26 cellular contexts compared by ENCODE assay signal in the genomic region with DNA sequence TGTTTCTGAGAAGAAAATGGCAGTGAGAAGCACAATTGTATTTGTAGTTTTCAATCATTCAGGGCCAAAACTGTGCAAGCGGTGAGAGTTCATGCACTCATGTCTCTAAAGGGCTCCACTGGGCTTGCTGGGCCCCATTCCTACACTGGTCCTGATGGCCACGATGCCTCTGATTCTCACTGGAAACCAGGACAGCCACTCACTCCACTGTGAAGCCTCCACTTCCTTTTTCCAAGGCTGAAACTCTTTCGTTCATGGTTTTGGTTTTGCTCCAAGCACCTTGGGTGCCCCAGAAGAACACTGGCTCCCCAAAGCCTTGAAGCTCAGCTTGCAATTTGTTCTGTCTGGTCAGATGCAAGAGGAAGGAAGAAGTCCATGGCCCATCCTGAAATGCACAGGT.
DNase-seq lines count a peak whose midpoint lies in the region; ATAC-seq, FAIRE-seq and TF ChIP-seq lines count a peak whose summit lies in the region.
"Had no signal": no experiment of that assay in that cellular context is flagged by ENCODE, and none has a peak within 500 bp of the region (broad histone marks: within the 10 kb centered on the region; RNA-seq: fewer than 3 reads in every experiment).

No MANE protein-coding gene starts in this region.

- H3F3A ChIP-seq in GM23338 (replicated peaks; ENCODE audit: low read depth), result no peaks in the 10 kb centered on the region

- no peak overlapping the region for H3K4me3 ChIP-seq in GM23338
- no peak overlapping the region for H3K4me3 ChIP-seq in K562
- H3K4me3 ChIP-seq: BLaER1, GM12878 had no signal

- TF ChIP-seq RAD21 in K562 (CRISPR knock-in tag; conservative IDR thresholded peaks at IDR 0.05 in 1 of 2, IDR thresholded peaks at IDR 0.05 in 1 of 2), result no peak

- no peak for FAIRE-seq in K562 (lab: Jason Lieb, UNC)
- FAIRE-seq: A204.1, GM12878, GM12892, GM18507 had no signal

- no peaks in the 10 kb centered on the region for H3K9me3 ChIP-seq in K562 (replicated peaks; ENCODE audit: control insufficient read depth, insufficient read depth, low read depth, low read length)
- H3K9me3 ChIP-seq: BE2C, BLaER1 had no signal

- H3K27me3 Mint-ChIP-seq in GM23338 (ENCODE audit: insufficient read depth, low read depth, poor library complexity), result peaks cover 14% of the 10 kb centered on the region
- H3K27me3 Mint-ChIP-seq in progenitor cell of endocrine pancreas, result peaks cover 25% of the 10 kb centered on the region
- H3K27me3 Mint-ChIP-seq: CD4-positive, CD25-positive, alpha-beta regulatory T cell had no signal

- H3K27ac Mint-ChIP-seq in GM23338 (no peak overlapping the region), progenitor cell of endocrine pancreas (no peak overlapping the region)
- H3K27ac Mint-ChIP-seq: CD14-positive monocyte; CD4-positive, alpha-beta memory T cell; CD4-positive, CD25-positive, alpha-beta regulatory T cell had no signal

- no peaks in the 10 kb centered on the region for H3K79me2 ChIP-seq in GM23338 (replicated peaks; ENCODE audit: insufficient read depth)
- no peaks in the 10 kb centered on the region for H3K79me2 ChIP-seq in K562 (ENCODE audit: control insufficient read depth, insufficient read depth, low read length)

- CTCF ChIA-PET in K562 (lab: Yijun Ruan, JAX; ENCODE audit: low intra/inter-chr PET ratio), result no interaction called here

- intact Hi-C loops in K562 (cut with micrococcal nuclease) (loop anchor here (10.0 kb wide), 1 partner anchor 1859 kb away; no protein-coding TSS in a partner anchor), sciatic nerve (cut with DNase I) (no loop called here)

- ATAC-seq in GM23338 (no peak), K562 (no peak), sciatic nerve (no peak), GM21526 (IDR thresholded peaks at IDR 0.05; ENCODE audit: low FRiP score, unreplicated experiment) (no peak)
- ATAC-seq: GM12878 had no signal

- no peaks in the 10 kb centered on the region for H3K36me3 ChIP-seq in GM23338 (ENCODE audit: insufficient read depth)
- no peaks in the 10 kb centered on the region for H3K36me3 ChIP-seq in K562 (ENCODE audit: control insufficient read depth, insufficient read depth, low read length)
- H3K36me3 ChIP-seq: BE2C, BLaER1 had no signal

- peaks cover 6% of the 10 kb centered on the region; the same call in 1 of the 3 replicates for H3K36me3 Mint-ChIP-seq in GM23338 (ENCODE audit: low read depth)
- H3K36me3 Mint-ChIP-seq in progenitor cell of endocrine pancreas (ENCODE audit: insufficient read depth), result no peaks in the 10 kb centered on the region
- H3K36me3 Mint-ChIP-seq: CD14-positive monocyte; CD4-positive, alpha-beta memory T cell; CD4-positive, CD25-positive, alpha-beta regulatory T cell; CD8-positive, alpha-beta memory T cell had no signal

- 0% methylated on average over 2 of the region's 3 CpGs for WGBS in K562 (ENCODE audit: insufficient coverage, low coverage, missing lambda C conversion rate)

- in situ Hi-C loops in K562 (cut with MboI), result no loop called here

- no peak overlapping the region for H3K4me2 ChIP-seq in GM23338
- no peak overlapping the region for H3K4me2 ChIP-seq in K562 (ENCODE audit: insufficient read depth, low read length)
- H3K4me2 ChIP-seq: BLaER1 had no signal

- H3K27me3 ChIP-seq in GM23338 (ENCODE audit: insufficient read depth), result no peaks in the 10 kb centered on the region
- H3K27me3 ChIP-seq in K562 (ENCODE audit: control insufficient read depth in 2 of 2, insufficient read depth in 2 of 2, low read length in 2 of 2), result no peaks in the 10 kb centered on the region
- H3K27me3 ChIP-seq: BE2C, BLaER1 had no signal

- no peak overlapping the region for H3K27ac ChIP-seq in GM23338 (ENCODE audit: low read depth)
- H3K27ac ChIP-seq in K562 (ENCODE audit: extremely low read depth, low read depth, low read length), result no peak overlapping the region
- H3K27ac ChIP-seq: BLaER1 had no signal

- H3K4me1 Mint-ChIP-seq in GM23338, result peaks cover 3% of the 10 kb centered on the region; the same call in 2 of the 3 replicates
- H3K4me1 Mint-ChIP-seq in progenitor cell of endocrine pancreas (ENCODE audit: low read depth), result no peaks in the 10 kb centered on the region
- H3K4me1 Mint-ChIP-seq: CD14-positive monocyte; CD4-positive, alpha-beta memory T cell; CD4-positive, CD25-positive, alpha-beta regulatory T cell; CD8-positive, alpha-beta memory T cell had no signal

- H4K20me1 ChIP-seq in GM23338 (replicated peaks; ENCODE audit: insufficient read depth) (no peaks in the 10 kb centered on the region), K562 (replicated peaks; ENCODE audit: control insufficient read depth, insufficient read depth, low read length) (no peaks in the 10 kb centered on the region)
- H4K20me1 ChIP-seq: BLaER1 had no signal

- no peak overlapping the region for H3K9ac ChIP-seq in K562 (ENCODE audit: insufficient read depth in 1 of 2, low read depth in 2 of 2, low read length in 2 of 2)
- H3K9ac ChIP-seq: BLaER1 had no signal

- peaks cover 3% of the 10 kb centered on the region; the same call in 1 of the 2 replicates for H3K9me2 ChIP-seq in GM23338 (ENCODE audit: insufficient read depth)

- TF ChIP-seq POLR2A in K562 (conservative IDR thresholded peaks at IDR 0.05), result no peak

- H2AFZ ChIP-seq in GM23338, result peak overlapping the region; percentile 7; the same call in 1 of the 2 replicates
- H2AFZ ChIP-seq in K562 (ENCODE audit: low read depth, low read length), result peak overlapping the region; percentile 51; the same call in 1 of the 2 replicates

- POLR2A ChIA-PET in K562 (lab: Yijun Ruan, JAX), result no interaction called here

- BruUV-seq in K562 (replicated peaks; lab: Mats Ljungman, UMichigan), result no TSS peak

- DNase-seq in GM23338 (ENCODE audit: low spot score), result no peak
- DNase-seq in K562 (ENCODE audit: extremely low read depth in 1 of 4, low spot score in 3 of 4), result no peak
- DNase-seq in sciatic nerve (ENCODE audit: low spot score), result peak; percentile 21
- no peak for DNase-seq in progenitor cell of endocrine pancreas (ENCODE audit: low spot score, unreplicated experiment)
- DNase-seq: 8988T; ACHN; BE2C; C1 segment of cervical spinal cord; CD4-positive, alpha-beta memory T cell; CD4-positive, CD25-positive, alpha-beta regulatory T cell; CD8-positive, alpha-beta memory T cell; COR-L47; DMS 273 treated with DMSO at 0.1 percent for 48 hours; DMS153; DMS53; DMS79; DND-41; EL; GDM1 had no signal

- TF ChIP-seq CTCF in GM23338 (conservative IDR thresholded peaks at IDR 0.05; ENCODE audit: low read depth in 2 of 2), result no peak
- TF ChIP-seq CTCF in K562 (IDR thresholded peaks at IDR 0.05 in 2 of 3, conservative IDR thresholded peaks at IDR 0.05 in 1 of 3; ENCODE audit: insufficient read depth in 2 of 3, low read depth in 1 of 3, low read length in 3 of 3), result no peak
- TF ChIP-seq CTCF in progenitor cell of endocrine pancreas (IDR thresholded peaks at IDR 0.05; ENCODE audit: unreplicated experiment), result no peak

- H3K4me1 ChIP-seq in GM23338 (ENCODE audit: insufficient read depth) (no peaks in the 10 kb centered on the region), K562 (replicated peaks in 1 of 2; ENCODE audit: control insufficient read depth in 2 of 2, insufficient read depth in 2 of 2, low read length in 2 of 2) (no peaks in the 10 kb centered on the region; a peak in 1 of 5 replicates)
- H3K4me1 ChIP-seq: BE2C, BLaER1 had no signal

- H3K4me3 Mint-ChIP-seq in GM23338 (no peak overlapping the region), progenitor cell of endocrine pancreas (ENCODE audit: low read depth) (no peak overlapping the region)
- H3K4me3 Mint-ChIP-seq: CD14-positive monocyte; CD4-positive, alpha-beta memory T cell; CD4-positive, CD25-positive, alpha-beta regulatory T cell; CD8-positive, alpha-beta memory T cell had no signal

- no peaks in the 10 kb centered on the region for H3K9me1 ChIP-seq in K562 (ENCODE audit: control insufficient read depth, insufficient read depth, low read length)

- TF ChIP-seq EP300 in K562 (IDR thresholded peaks at IDR 0.05; ENCODE audit: low read length), result no peak

- H3K9me3 Mint-ChIP-seq in GM23338, result peaks cover 7% of the 10 kb centered on the region; the same call in 1 of the 3 replicates
- H3K9me3 Mint-ChIP-seq in progenitor cell of endocrine pancreas (ENCODE audit: low read depth), result no peaks in the 10 kb centered on the region

TF ChIP-seq in K562, 482 proteins besides CTCF, POLR2A, EP300 and RAD21:
- TF ChIP-seq, protein P1, sequence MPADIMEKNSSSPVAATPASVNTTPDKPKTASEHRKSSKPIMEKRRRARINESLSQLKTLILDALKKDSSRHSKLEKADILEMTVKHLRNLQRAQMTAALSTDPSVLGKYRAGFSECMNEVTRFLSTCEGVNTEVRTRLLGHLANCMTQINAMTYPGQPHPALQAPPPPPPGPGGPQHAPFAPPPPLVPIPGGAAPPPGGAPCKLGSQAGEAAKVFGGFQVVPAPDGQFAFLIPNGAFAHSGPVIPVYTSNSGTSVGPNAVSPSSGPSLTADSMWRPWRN (IDR thresholded peaks at IDR 0.05; ENCODE audit: low read depth), result no peak
- TF ChIP-seq, protein P2, sequence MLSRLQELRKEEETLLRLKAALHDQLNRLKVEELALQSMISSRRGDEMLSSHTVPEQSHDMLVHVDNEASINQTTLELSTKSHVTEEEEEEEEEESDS (CRISPR knock-in tag; IDR thresholded peaks at IDR 0.05), result no peak
- TF ChIP-seq ZNF584 (CRISPR knock-in tag; IDR thresholded peaks at IDR 0.05; ENCODE audit: low read depth) (no peak), SPI1 (IDR thresholded peaks at IDR 0.05; ENCODE audit: borderline replicate concordance, low read depth, low read length) (peak; percentile 67; the same call in 1 of the 2 replicates), CBFB (CRISPR knock-in tag; IDR thresholded peaks at IDR 0.05) (no peak), CHD2 (IDR thresholded peaks at IDR 0.05; ENCODE audit: low read depth, low read length) (no peak)
- TF ChIP-seq, protein P3, sequence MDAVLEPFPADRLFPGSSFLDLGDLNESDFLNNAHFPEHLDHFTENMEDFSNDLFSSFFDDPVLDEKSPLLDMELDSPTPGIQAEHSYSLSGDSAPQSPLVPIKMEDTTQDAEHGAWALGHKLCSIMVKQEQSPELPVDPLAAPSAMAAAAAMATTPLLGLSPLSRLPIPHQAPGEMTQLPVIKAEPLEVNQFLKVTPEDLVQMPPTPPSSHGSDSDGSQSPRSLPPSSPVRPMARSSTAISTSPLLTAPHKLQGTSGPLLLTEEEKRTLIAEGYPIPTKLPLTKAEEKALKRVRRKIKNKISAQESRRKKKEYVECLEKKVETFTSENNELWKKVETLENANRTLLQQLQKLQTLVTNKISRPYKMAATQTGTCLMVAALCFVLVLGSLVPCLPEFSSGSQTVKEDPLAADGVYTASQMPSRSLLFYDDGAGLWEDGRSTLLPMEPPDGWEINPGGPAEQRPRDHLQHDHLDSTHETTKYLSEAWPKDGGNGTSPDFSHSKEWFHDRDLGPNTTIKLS (IDR thresholded peaks at IDR 0.05; ENCODE audit: borderline replicate concordance, low read depth), result no peak
